8 cellular contexts compared by ENCODE assay signal in genomic region chr6:156718647-156719394, GRCh38. TPM values are rescaled to one million over a fixed set of nuclear protein-coding genes. Genes with fewer than 3 reads are reported as not detected.
DNase-seq lines count a peak whose midpoint lies in the region; ATAC-seq and TF ChIP-seq lines count a peak whose summit lies in the region.

No MANE protein-coding gene starts in this region.

- no peak for ATAC-seq in body of pancreas
- no peak for ATAC-seq in right lobe of liver
- ATAC-seq in GM21381 (IDR thresholded peaks at IDR 0.05; ENCODE audit: unreplicated experiment): no peak
- no peak for ATAC-seq in GM21528 (IDR thresholded peaks at IDR 0.05; ENCODE audit: low FRiP score, unreplicated experiment)

- H3K4me1 ChIP-seq in body of pancreas (peaks cover 38% of the 10 kb centered on the region), right lobe of liver (peaks cover 0 to 25% (median 8%) of the 10 kb centered on the region in 4 donors)

- 83 to 91% methylated on average over 14 to 18 of the region's 18 CpGs for WGBS in body of pancreas, 2 donors
- 77% methylated on average over 8 of the region's 18 CpGs for WGBS in right lobe of liver (ENCODE audit: insufficient coverage, low coverage, low lambda C conversion rate, missing lambda C conversion rate)

- H3K36me3 ChIP-seq in body of pancreas (replicated peaks in 1 of 2; ENCODE audit: insufficient read depth in 1 of 2, low read depth in 2 of 2) (no peaks in the 10 kb centered on the region), right lobe of liver (no peaks in the 10 kb centered on the region)

- TF ChIP-seq CTCF in 22Rv1 (IDR thresholded peaks at IDR 0.05) (no peak), body of pancreas (IDR thresholded peaks at IDR 0.05) (no peak), right lobe of liver (IDR thresholded peaks at IDR 0.05) (no peak)

- TF ChIP-seq POLR2A in body of pancreas (IDR thresholded peaks at IDR 0.05): no peak
- TF ChIP-seq POLR2A in right lobe of liver (IDR thresholded peaks at IDR 0.05): no peak

- H3K9me3 ChIP-seq in body of pancreas: no peaks in the 10 kb centered on the region
- H3K9me3 ChIP-seq in right lobe of liver: no peaks in the 10 kb centered on the region

- intact Hi-C loops in body of pancreas (cut with DNase I): no loop called here
- intact Hi-C loops in right lobe of liver (cut with DNase I): no loop called here

- H3K4me3 ChIP-seq in body of pancreas (no peak overlapping the region), right lobe of liver (peak overlapping the region in 1 of 3 donors; percentile 5)

- peak overlapping the region; percentile 82 for H3K27ac ChIP-seq in 22Rv1
- H3K27ac ChIP-seq in body of pancreas: peak overlapping the region; percentile 92 to 97 (median 96)
- H3K27ac ChIP-seq in right lobe of liver: peak overlapping the region; percentile 85 to 100 (median 99)

- DNase-seq in HT1080 (ENCODE audit: low read depth) (peak; percentile 70), body of pancreas (peak; percentile 48 to 85 (median 58)), right lobe of liver (peak in 1 of 3 donors; percentile 51), SKM-1 (lab: John Stamatoyannopoulos, UW; ENCODE audit: unreplicated experiment) (no peak), NCI-H2029 (lab: John Stamatoyannopoulos, UW) (no peak)

- H3K27me3 ChIP-seq in body of pancreas: no peaks in the 10 kb centered on the region
- H3K27me3 ChIP-seq in right lobe of liver: no peaks in the 10 kb centered on the region

RNA-seq across cellular contexts. Expression of gene ARID1B, which starts 58.4 kb away (rescaled TPM):
- total RNA-seq in HT1080 (2014; rRNA removed; shearing (Covaris generic)): 11.2 and 15.5 TPM in 2 replicates
- 16.0 and 20.9 TPM in 2 replicates for polyA plus RNA-seq in HT1080 (2015; cell fraction: cytosol; rRNA removed)
- 23.8 and 26.2 TPM in 2 replicates for polyA plus RNA-seq in HT1080 (2015; cell fraction: nucleus; rRNA removed)
- total RNA-seq in body of pancreas: 10 to 100 TPM; 71.5 to 85.1 TPM
- 10 to 100 TPM; 23.2 to 35.3 (median 30.7) TPM for total RNA-seq in right lobe of liver

Comparison
In these comparisons a context has a peak if more than half of its experiments do, and no peak if none do; other contexts are left out.
1. DNase-seq: peak in HT1080 (single experiment) and body of pancreas (4 of 4); none in SKM-1 (single experiment) and NCI-H2029 (single experiment).
2. Peak in every context shown above with its lines, with median percentiles within 50 percentile points of each other: H3K27ac ChIP-seq.